34 cellular contexts compared by ENCODE assay signal in the genomic region with DNA sequence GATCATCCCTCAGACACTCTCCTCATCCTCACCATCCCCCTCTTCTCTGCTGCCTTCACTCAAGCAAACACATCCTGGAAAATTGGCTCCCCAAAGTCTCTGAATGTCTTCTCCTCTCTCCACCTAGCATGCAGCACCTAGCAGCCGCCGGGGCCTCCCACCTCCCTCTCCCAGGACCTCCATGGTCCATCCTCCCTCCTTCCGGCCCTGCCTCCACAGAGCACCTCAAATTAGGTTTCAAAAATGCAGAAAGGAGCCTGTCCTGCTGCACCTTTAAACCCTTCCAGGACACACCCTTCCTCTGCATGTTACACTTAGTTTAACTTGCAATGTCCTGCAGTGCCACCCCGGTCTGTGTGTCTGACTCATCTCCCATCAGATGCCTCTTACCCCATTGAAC.
"Had no signal": no experiment of that assay in that cellular context is flagged by ENCODE, and none has a peak within 500 bp of the region (broad histone marks: within the 10 kb centered on the region; RNA-seq: fewer than 3 reads in every experiment).

No MANE protein-coding gene starts in this region.

- H3K27ac Mint-ChIP-seq: activated B cell treated with CpG ODN at 0.5 μM for 24 hours; activated CD8-positive, alpha-beta memory T cell treated with anti-CD3 and anti-CD28 coated beads, Interleukin-2, amount 10 ng/mL, durations not matched to agents 7 days and 5 days; activated CD8-positive, alpha-beta T cell treated with anti-CD3 and anti-CD28 coated beads, Interleukin-2, amount 10 ng/mL, durations not matched to agents 7 days and 5 days; activated naive CD4-positive, alpha-beta T cell treated with anti-CD3 and anti-CD28 coated beads for 36 hours; activated naive CD4-positive, alpha-beta T cell treated with anti-CD3 and anti-CD28 coated beads, Interleukin-2, amount 50 U/mL, for 24 hours; activated naive CD8-positive, alpha-beta T cell treated with anti-CD3 and anti-CD28 coated beads for 36 hours; activated naive CD8-positive, alpha-beta T cell treated with anti-CD3 and anti-CD28 coated beads, Interleukin-2, amount 50 U/mL, for 24 hours; activated T-helper 1 cell treated with anti-CD3 and anti-CD28 coated beads, Interleukin-12 subunit alpha, Interleukin-12 subunit beta, Interleukin-2, Interleukin-4 antibody, amounts not matched to agents 30 ng/mL and 10 ng/mL and 1 ng/mL, durations not matched to agents 14 hours and 24 hours and 36 hours; activated T-helper 2 cell treated with anti-CD3 and anti-CD28 coated beads, Interferon-gamma antibody, Interleukin-2, Interleukin-4, amounts not matched to agents 10 μg/mL and 5 μg/mL and 100 μg/mL, durations not matched to agents 14 hours and 24 hours and 36 hours; T-helper 17 cell; T-helper 2 cell treated with Interferon-gamma antibody and Interleukin-4, amounts not matched to agents 5 μg/mL and 100 μg/mL, for 36 hours had no signal

- H3K4me1 ChIP-seq: adrenal gland, body of pancreas, esophagus squamous epithelium, gastroesophageal sphincter had no signal

- H3K36me3 ChIP-seq: adrenal gland, esophagus squamous epithelium, gastroesophageal sphincter, WERI-Rb-1 had no signal

- H3K27ac ChIP-seq: adrenal gland, body of pancreas, esophagus squamous epithelium, gastroesophageal sphincter, WERI-Rb-1 had no signal

- H3K9me3 ChIP-seq: body of pancreas had no signal

- H3K4me3 Mint-ChIP-seq: activated B cell treated with CpG ODN at 0.5 μM for 24 hours; activated CD8-positive, alpha-beta memory T cell treated with anti-CD3 and anti-CD28 coated beads, Interleukin-2, amount 10 ng/mL, durations not matched to agents 7 days and 5 days; activated CD8-positive, alpha-beta T cell treated with anti-CD3 and anti-CD28 coated beads, Interleukin-2, amount 10 ng/mL, durations not matched to agents 7 days and 5 days; activated naive CD4-positive, alpha-beta T cell treated with anti-CD3 and anti-CD28 coated beads for 36 hours; activated naive CD4-positive, alpha-beta T cell treated with anti-CD3 and anti-CD28 coated beads, Interleukin-2, amount 50 U/mL, for 24 hours; activated naive CD8-positive, alpha-beta T cell treated with anti-CD3 and anti-CD28 coated beads for 36 hours; activated naive CD8-positive, alpha-beta T cell treated with anti-CD3 and anti-CD28 coated beads, Interleukin-2, amount 50 U/mL, for 24 hours; activated T-helper 1 cell treated with anti-CD3 and anti-CD28 coated beads, Interleukin-12 subunit alpha, Interleukin-12 subunit beta, Interleukin-2, Interleukin-4 antibody, amounts not matched to agents 30 ng/mL and 10 ng/mL and 1 ng/mL, durations not matched to agents 14 hours and 24 hours and 36 hours; T-helper 17 cell; T-helper 2 cell treated with Interferon-gamma antibody and Interleukin-4, amounts not matched to agents 5 μg/mL and 100 μg/mL, for 36 hours had no signal

- ATAC-seq: activated CD4-positive, CD25-positive, alpha-beta regulatory T cell treated with anti-CD3 and anti-CD28 coated beads, Interleukin-2, amount 50 U/mL, for 24 hours; activated CD8-positive, alpha-beta memory T cell treated with anti-CD3 and anti-CD28 coated beads, Interleukin-2, amount 10 ng/mL, durations not matched to agents 7 days and 5 days; activated CD8-positive, alpha-beta T cell treated with anti-CD3 and anti-CD28 coated beads, Interleukin-2, amount 10 ng/mL, durations not matched to agents 7 days and 5 days; activated naive CD8-positive, alpha-beta T cell treated with anti-CD3 and anti-CD28 coated beads, Interleukin-2, amount 50 U/mL, for 24 hours; body of pancreas; gastroesophageal sphincter; T-helper 17 cell had no signal

- H3K4me3 ChIP-seq: adrenal gland, body of pancreas, esophagus squamous epithelium, gastroesophageal sphincter had no signal

- H3K36me3 Mint-ChIP-seq: activated CD8-positive, alpha-beta memory T cell treated with anti-CD3 and anti-CD28 coated beads, Interleukin-2, amount 10 ng/mL, durations not matched to agents 7 days and 5 days; activated naive CD4-positive, alpha-beta T cell treated with anti-CD3 and anti-CD28 coated beads, Interleukin-2, amount 50 U/mL, for 24 hours; activated naive CD8-positive, alpha-beta T cell treated with anti-CD3 and anti-CD28 coated beads for 36 hours had no signal

- H3K4me1 Mint-ChIP-seq: activated B cell treated with CpG ODN at 0.5 μM for 24 hours; activated CD8-positive, alpha-beta memory T cell treated with anti-CD3 and anti-CD28 coated beads, Interleukin-2, amount 10 ng/mL, durations not matched to agents 7 days and 5 days; activated naive CD4-positive, alpha-beta T cell treated with anti-CD3 and anti-CD28 coated beads, Interleukin-2, amount 50 U/mL, for 24 hours; activated naive CD8-positive, alpha-beta T cell treated with anti-CD3 and anti-CD28 coated beads for 36 hours; activated naive CD8-positive, alpha-beta T cell treated with anti-CD3 and anti-CD28 coated beads, Interleukin-2, amount 50 U/mL, for 24 hours; T-helper 17 cell had no signal

- H3K27me3 Mint-ChIP-seq: activated B cell treated with CpG ODN at 0.5 μM for 24 hours; activated CD8-positive, alpha-beta memory T cell treated with anti-CD3 and anti-CD28 coated beads, Interleukin-2, amount 10 ng/mL, durations not matched to agents 7 days and 5 days; activated naive CD4-positive, alpha-beta T cell treated with anti-CD3 and anti-CD28 coated beads, Interleukin-2, amount 50 U/mL, for 24 hours; activated naive CD8-positive, alpha-beta T cell treated with anti-CD3 and anti-CD28 coated beads for 36 hours; activated naive CD8-positive, alpha-beta T cell treated with anti-CD3 and anti-CD28 coated beads, Interleukin-2, amount 50 U/mL, for 24 hours; T-helper 17 cell had no signal

- H3K27me3 ChIP-seq: adrenal gland, body of pancreas, esophagus squamous epithelium, gastroesophageal sphincter had no signal

- DNase-seq: activated B cell treated with CpG ODN at 0.5 μM for 24 hours; activated CD4-positive, alpha-beta T cell treated with anti-CD3 and anti-CD28 coated beads for 48 hours; activated CD4-positive, alpha-beta T cell treated with anti-CD3 and anti-CD28 coated beads, Interleukin-2, amount 50 U/mL, for 1 hour; activated CD4-positive, alpha-beta T cell treated with anti-CD3 and anti-CD28 coated beads, Interleukin-2, amount 50 U/mL, for 48 hours; activated CD8-positive, alpha-beta memory T cell treated with anti-CD3 and anti-CD28 coated beads, Interleukin-2, amount 10 ng/mL, durations not matched to agents 7 days and 5 days; activated CD8-positive, alpha-beta memory T cell treated with anti-CD3 and anti-CD28 coated beads, Interleukin-2, amount 50 U/mL, for 4 hours; activated CD8-positive, alpha-beta T cell treated with anti-CD3 and anti-CD28 coated beads, Interleukin-2, amount 10 ng/mL, durations not matched to agents 7 days and 5 days; activated effector memory CD4-positive, alpha-beta T cell treated with anti-CD3 and anti-CD28 coated beads, Interleukin-2, amount 50 U/mL, for 16 hours; activated naive CD4-positive, alpha-beta T cell treated with anti-CD3 and anti-CD28 coated beads for 36 hours; activated naive CD8-positive, alpha-beta T cell treated with anti-CD3 and anti-CD28 coated beads for 36 hours; activated naive CD8-positive, alpha-beta T cell treated with anti-CD3 and anti-CD28 coated beads, Interleukin-2, amount 50 U/mL, for 24 hours; activated T-cell treated with anti-CD3 and anti-CD28 coated beads, Interleukin-2, amount 50 U/mL, for 1 hour; activated T-cell treated with anti-CD3 and anti-CD28 coated beads, Interleukin-2, amount 50 U/mL, for 48 hours; adrenal gland; amygdala; aorta; body of pancreas; caudate nucleus; cortex of kidney; dermis blood vessel endothelial cell; effector memory CD4-positive, alpha-beta T cell; erythroblast; esophagus squamous epithelium; foreskin melanocyte; T-helper 1 cell; T-helper 17 cell; T1000; WERI-Rb-1 had no signal
